8 cellular contexts compared by ENCODE assay signal in genomic region chr11:567629-568258, GRCh38. TPM values are rescaled to one million over a fixed set of nuclear protein-coding genes. Genes with fewer than 3 reads are reported as not detected.
DNase-seq lines count a peak whose midpoint lies in the region; TF ChIP-seq lines count a peak whose summit lies in the region.

No MANE protein-coding gene starts in this region.

- H3K4me3 Mint-ChIP-seq in T-helper 2 cell treated with Interferon-gamma antibody and Interleukin-4, amounts not matched to agents 5 μg/mL and 100 μg/mL, for 36 hours: peak overlapping the region; percentile 89

- H3K36me3 ChIP-seq in cardiac muscle cell (peaks cover 5% of the 10 kb centered on the region), skeletal muscle tissue (ENCODE audit: control insufficient read depth in 3 of 3, insufficient read depth in 3 of 3, low read length in 3 of 3) (no peaks in the 10 kb centered on the region)

- H3K27me3 Mint-ChIP-seq in T-helper 2 cell treated with Interferon-gamma antibody and Interleukin-4, amounts not matched to agents 5 μg/mL and 100 μg/mL, for 36 hours (ENCODE audit: low read depth): no peaks in the 10 kb centered on the region

- H3K9me3 Mint-ChIP-seq in T-helper 2 cell treated with Interferon-gamma antibody and Interleukin-4, amounts not matched to agents 5 μg/mL and 100 μg/mL, for 36 hours: no peaks in the 10 kb centered on the region

- H3K4me3 ChIP-seq in cardiac muscle cell: peak overlapping the region; percentile 95
- H3K4me3 ChIP-seq in skeletal muscle tissue (ENCODE audit: low read length in 3 of 3): peak overlapping the region in 2 of 3 donors; percentile 72 to 80

- H3K9me3 ChIP-seq in cardiac muscle cell (ENCODE audit: low read depth) (no peaks in the 10 kb centered on the region), skeletal muscle tissue (ENCODE audit: control insufficient read depth in 3 of 3, low read length in 3 of 3) (no peaks in the 10 kb centered on the region)

- peaks cover 5% of the 10 kb centered on the region for H3K4me1 Mint-ChIP-seq in T-helper 2 cell treated with Interferon-gamma antibody and Interleukin-4, amounts not matched to agents 5 μg/mL and 100 μg/mL, for 36 hours (ENCODE audit: low read depth)

- no peak for DNase-seq in T-helper 2 cell treated with Interferon-gamma antibody and Interleukin-4, amounts not matched to agents 5 μg/mL and 100 μg/mL, for 36 hours (ENCODE audit: low spot score)
- DNase-seq in T-helper 2 cell: no peak
- peak; percentile 30 for DNase-seq in T-helper 22 cell (ENCODE audit: low read depth)
- DNase-seq in cardiac muscle cell (ENCODE audit: low read depth in 1 of 2, low spot score in 1 of 2): no peak
- DNase-seq in 8988T: no peak
- no peak for DNase-seq in nucleus accumbens (lab: John Stamatoyannopoulos, UW)
- DNase-seq in activated CD4-positive, alpha-beta T cell treated with anti-CD3 and anti-CD28 coated beads, Interleukin-2, amount 50 U/mL, for 1 hour: no peak

- H3K36me3 Mint-ChIP-seq in T-helper 2 cell treated with Interferon-gamma antibody and Interleukin-4, amounts not matched to agents 5 μg/mL and 100 μg/mL, for 36 hours (ENCODE audit: low read depth): peaks cover 13% of the 10 kb centered on the region

- peak overlapping the region; percentile 71 for H3K27ac Mint-ChIP-seq in T-helper 2 cell treated with Interferon-gamma antibody and Interleukin-4, amounts not matched to agents 5 μg/mL and 100 μg/mL, for 36 hours

- H3K27ac ChIP-seq in cardiac muscle cell (peak overlapping the region; percentile 76), skeletal muscle tissue (ENCODE audit: low read depth, low read length) (peak overlapping the region; percentile 82)

- no peak for TF ChIP-seq CTCF in cardiac muscle cell (IDR thresholded peaks at IDR 0.05; ENCODE audit: low read depth, low read length)

- H3K27me3 ChIP-seq in cardiac muscle cell (no peaks in the 10 kb centered on the region), skeletal muscle tissue (ENCODE audit: control insufficient read depth in 3 of 3, insufficient read depth in 3 of 3, low read length in 3 of 3) (no peaks in the 10 kb centered on the region)

- H3K4me1 ChIP-seq in cardiac muscle cell (ENCODE audit: low read depth) (peaks cover 21% of the 10 kb centered on the region), skeletal muscle tissue (ENCODE audit: control insufficient read depth in 3 of 3, insufficient read depth in 3 of 3, low read length in 3 of 3) (peaks cover 7 to 16% (median 14%) of the 10 kb centered on the region in 3 donors)

- peak overlapping the region in 2 of 3 donors; percentile 65 to 83 for H3K9ac ChIP-seq in skeletal muscle tissue (ENCODE audit: low read depth in 1 of 3, low read length in 3 of 3)

RNA-seq across cellular contexts. Expression of gene RASSF7, which starts 7.0 kb away (rescaled TPM):
- total RNA-seq in cardiac muscle cell: 47.8 and 49.5 TPM in 2 replicates
- polyA plus RNA-seq in cardiac muscle cell: 49.6 and 66.7 TPM in 2 replicates
- 0.52 TPM for total RNA-seq in skeletal muscle tissue

RNA-seq across cellular contexts. Expression of gene LMNTD2, which starts 7.2 kb away (rescaled TPM):
- 12.3 and 21.1 TPM in 2 replicates for total RNA-seq in cardiac muscle cell
- 18.4 and 18.8 TPM in 2 replicates for polyA plus RNA-seq in cardiac muscle cell
- under 0.01 TPM for total RNA-seq in skeletal muscle tissue

RNA-seq across cellular contexts. Expression of gene PHRF1, which starts 8.5 kb away (rescaled TPM):
- total RNA-seq in cardiac muscle cell (36.4 and 48.0 TPM in 2 replicates), skeletal muscle tissue (21.9 TPM)
- polyA plus RNA-seq in cardiac muscle cell: 17.8 and 22.8 TPM in 2 replicates

RNA-seq across cellular contexts. Expression of gene LRRC56, which starts 30.4 kb away (rescaled TPM):
- total RNA-seq in cardiac muscle cell: 2.6 and 4.5 TPM in 2 replicates
- 2.5 and 3.4 TPM in 2 replicates for polyA plus RNA-seq in cardiac muscle cell
- under 0.01 TPM for total RNA-seq in skeletal muscle tissue

RNA-seq across cellular contexts. Expression of gene HRAS, which starts 32.4 kb away (rescaled TPM):
- 49.6 and 63.1 TPM in 2 replicates for total RNA-seq in cardiac muscle cell
- polyA plus RNA-seq in cardiac muscle cell: 60.0 and 97.8 TPM in 2 replicates
- total RNA-seq in skeletal muscle tissue: 63.2 TPM

Comparison
In these comparisons a context has a peak if more than half of its experiments do, and no peak if none do; other contexts are left out.
1. RNA of gene RASSF7, which starts 7.0 kb away (total RNA-seq): 47.8 to 49.5 TPM in cardiac muscle cell; 0.52 TPM in skeletal muscle tissue (single experiment); every median in the first group is over 10 times any median in the second.
2. RNA of gene LMNTD2, which starts 7.2 kb away (total RNA-seq): 12.3 to 21.1 TPM in cardiac muscle cell; under 0.01 TPM in skeletal muscle tissue (single experiment); every median in the first group is over 10 times any median in the second.